1 cellular context compared by ENCODE assay signal in the genomic region with DNA sequence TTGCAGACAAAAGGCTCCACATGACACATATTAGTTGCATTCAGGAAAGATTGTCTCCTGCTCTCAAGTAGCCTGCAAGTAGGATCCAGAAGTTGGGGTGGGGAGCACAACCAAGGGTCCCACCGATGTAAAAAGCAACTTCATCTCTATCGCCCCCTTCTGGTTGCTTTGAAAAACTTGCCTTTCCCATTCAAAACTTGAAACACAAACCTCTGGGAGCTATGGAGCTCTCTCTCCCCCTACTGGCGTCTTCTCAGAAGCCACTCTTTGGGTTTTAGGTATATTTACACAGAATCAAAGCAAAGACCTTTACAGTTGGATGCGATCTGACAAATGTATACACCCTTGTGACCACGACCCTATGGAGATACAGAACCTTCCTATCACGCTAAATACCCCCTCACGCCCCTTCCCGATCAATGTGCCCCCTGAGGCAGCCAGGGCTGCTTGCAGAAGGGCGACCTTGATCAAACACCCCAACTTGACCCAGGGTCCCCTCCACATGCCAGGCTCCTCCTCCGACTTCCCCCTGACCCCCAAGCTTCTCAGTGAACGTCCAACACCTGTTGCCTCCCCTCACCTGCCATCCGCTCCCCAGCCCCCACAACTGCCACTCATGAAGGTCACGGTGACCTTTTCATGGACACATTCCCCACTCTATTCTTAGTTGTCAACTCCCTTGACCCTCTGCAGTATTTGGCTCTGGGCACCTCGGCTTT.
A peak's percentile ranks its signal among the peaks of the same experiment; 100 is the strongest.
TF ChIP-seq lines count a peak whose summit lies in the region.

No MANE protein-coding gene starts in this region.

TF ChIP-seq in HepG2, 621 proteins besides CTCF, POLR2A, EP300 and RAD21 (continued from another document and continues in another):
- TF ChIP-seq SRF (IDR thresholded peaks at IDR 0.05; ENCODE audit: low read depth, low read length) (no peak), MLLT10 (CRISPR knock-in tag; IDR thresholded peaks at IDR 0.05) (no peak), NAIF1 (CRISPR knock-in tag; IDR thresholded peaks at IDR 0.05; ENCODE audit: borderline replicate concordance) (no peak), ZBTB42 (CRISPR knock-in tag; IDR thresholded peaks at IDR 0.05) (no peak), THAP11 (CRISPR knock-in tag; IDR thresholded peaks at IDR 0.05) (peak; percentile 55), PHF21A (CRISPR knock-in tag; IDR thresholded peaks at IDR 0.05) (peak; percentile 31; the same call in 1 of the 2 replicates), MXI1 (IDR thresholded peaks at IDR 0.05; ENCODE audit: borderline replicate concordance, low read depth, low read length) (0 out of 3 replicates have a peak, but pooled peaks have one; percentile 31), ZBTB8A (CRISPR knock-in tag; IDR thresholded peaks at IDR 0.05; ENCODE audit: borderline replicate concordance, low read depth) (no peak), SIX1 (CRISPR knock-in tag; IDR thresholded peaks at IDR 0.05; ENCODE audit: borderline replicate concordance) (no peak), ZNF614 (CRISPR knock-in tag; IDR thresholded peaks at IDR 0.05; ENCODE audit: borderline replicate concordance) (no peak), SRSF9 (IDR thresholded peaks at IDR 0.05; ENCODE audit: borderline replicate concordance, insufficient read depth, low read depth, low read length, poor library complexity, severe bottlenecking) (no peak), ZFP1 (CRISPR knock-in tag; IDR thresholded peaks at IDR 0.05) (no peak), ZNF878 (CRISPR knock-in tag; IDR thresholded peaks at IDR 0.05) (no peak), ZNF549 (CRISPR knock-in tag; IDR thresholded peaks at IDR 0.05) (no peak), ZNF292 (CRISPR knock-in tag; IDR thresholded peaks at IDR 0.05; ENCODE audit: borderline replicate concordance, low read depth) (no peak), SMARCE1 (IDR thresholded peaks at IDR 0.05; ENCODE audit: borderline replicate concordance) (no peak), PAX8 (CRISPR knock-in tag; IDR thresholded peaks at IDR 0.05; ENCODE audit: borderline replicate concordance) (no peak), ZKSCAN1 (IDR thresholded peaks at IDR 0.05; ENCODE audit: low read length) (no peak), GATAD1 (CRISPR knock-in tag; IDR thresholded peaks at IDR 0.05) (no peak), RFX1 (IDR thresholded peaks at IDR 0.05) (no peak), U2AF1 (optimal IDR thresholded peaks at IDR 0.05; ENCODE audit: low read depth, low read length) (no peak), ZSCAN22 (CRISPR knock-in tag; IDR thresholded peaks at IDR 0.05) (no peak), MTF1 (CRISPR knock-in tag; IDR thresholded peaks at IDR 0.05) (no peak), MED1 (CRISPR knock-in tag; IDR thresholded peaks at IDR 0.05) (0 out of 2 replicates have a peak, but pooled peaks have one; percentile 31), CEBPB (IDR thresholded peaks at IDR 0.05; ENCODE audit: borderline replicate concordance, low read depth, low read length) (no peak), CCAR2 (optimal IDR thresholded peaks at IDR 0.05; ENCODE audit: low read depth, low read length) (no peak), ZBTB7A (CRISPR knock-in tag; IDR thresholded peaks at IDR 0.05) (no peak)
- TF ChIP-seq, protein P1, sequence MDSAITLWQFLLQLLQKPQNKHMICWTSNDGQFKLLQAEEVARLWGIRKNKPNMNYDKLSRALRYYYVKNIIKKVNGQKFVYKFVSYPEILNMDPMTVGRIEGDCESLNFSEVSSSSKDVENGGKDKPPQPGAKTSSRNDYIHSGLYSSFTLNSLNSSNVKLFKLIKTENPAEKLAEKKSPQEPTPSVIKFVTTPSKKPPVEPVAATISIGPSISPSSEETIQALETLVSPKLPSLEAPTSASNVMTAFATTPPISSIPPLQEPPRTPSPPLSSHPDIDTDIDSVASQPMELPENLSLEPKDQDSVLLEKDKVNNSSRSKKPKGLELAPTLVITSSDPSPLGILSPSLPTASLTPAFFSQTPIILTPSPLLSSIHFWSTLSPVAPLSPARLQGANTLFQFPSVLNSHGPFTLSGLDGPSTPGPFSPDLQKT (CRISPR knock-in tag; IDR thresholded peaks at IDR 0.05; ENCODE audit: borderline replicate concordance): no peak
- TF ChIP-seq, protein P2, sequence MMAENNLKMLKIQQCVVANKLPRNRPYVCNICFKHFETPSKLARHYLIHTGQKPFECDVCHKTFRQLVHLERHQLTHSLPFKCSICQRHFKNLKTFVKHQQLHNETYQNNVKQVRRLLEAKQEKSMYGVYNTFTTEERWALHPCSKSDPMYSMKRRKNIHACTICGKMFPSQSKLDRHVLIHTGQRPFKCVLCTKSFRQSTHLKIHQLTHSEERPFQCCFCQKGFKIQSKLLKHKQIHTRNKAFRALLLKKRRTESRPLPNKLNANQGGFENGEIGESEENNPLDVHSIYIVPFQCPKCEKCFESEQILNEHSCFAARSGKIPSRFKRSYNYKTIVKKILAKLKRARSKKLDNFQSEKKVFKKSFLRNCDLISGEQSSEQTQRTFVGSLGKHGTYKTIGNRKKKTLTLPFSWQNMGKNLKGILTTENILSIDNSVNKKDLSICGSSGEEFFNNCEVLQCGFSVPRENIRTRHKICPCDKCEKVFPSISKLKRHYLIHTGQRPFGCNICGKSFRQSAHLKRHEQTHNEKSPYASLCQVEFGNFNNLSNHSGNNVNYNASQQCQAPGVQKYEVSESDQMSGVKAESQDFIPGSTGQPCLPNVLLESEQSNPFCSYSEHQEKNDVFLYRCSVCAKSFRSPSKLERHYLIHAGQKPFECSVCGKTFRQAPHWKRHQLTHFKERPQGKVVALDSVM (CRISPR knock-in tag; IDR thresholded peaks at IDR 0.05): no peak
- TF ChIP-seq, protein P3, sequence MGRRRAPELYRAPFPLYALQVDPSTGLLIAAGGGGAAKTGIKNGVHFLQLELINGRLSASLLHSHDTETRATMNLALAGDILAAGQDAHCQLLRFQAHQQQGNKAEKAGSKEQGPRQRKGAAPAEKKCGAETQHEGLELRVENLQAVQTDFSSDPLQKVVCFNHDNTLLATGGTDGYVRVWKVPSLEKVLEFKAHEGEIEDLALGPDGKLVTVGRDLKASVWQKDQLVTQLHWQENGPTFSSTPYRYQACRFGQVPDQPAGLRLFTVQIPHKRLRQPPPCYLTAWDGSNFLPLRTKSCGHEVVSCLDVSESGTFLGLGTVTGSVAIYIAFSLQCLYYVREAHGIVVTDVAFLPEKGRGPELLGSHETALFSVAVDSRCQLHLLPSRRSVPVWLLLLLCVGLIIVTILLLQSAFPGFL (CRISPR knock-in tag; IDR thresholded peaks at IDR 0.05): no peak
- TF ChIP-seq, protein P4, sequence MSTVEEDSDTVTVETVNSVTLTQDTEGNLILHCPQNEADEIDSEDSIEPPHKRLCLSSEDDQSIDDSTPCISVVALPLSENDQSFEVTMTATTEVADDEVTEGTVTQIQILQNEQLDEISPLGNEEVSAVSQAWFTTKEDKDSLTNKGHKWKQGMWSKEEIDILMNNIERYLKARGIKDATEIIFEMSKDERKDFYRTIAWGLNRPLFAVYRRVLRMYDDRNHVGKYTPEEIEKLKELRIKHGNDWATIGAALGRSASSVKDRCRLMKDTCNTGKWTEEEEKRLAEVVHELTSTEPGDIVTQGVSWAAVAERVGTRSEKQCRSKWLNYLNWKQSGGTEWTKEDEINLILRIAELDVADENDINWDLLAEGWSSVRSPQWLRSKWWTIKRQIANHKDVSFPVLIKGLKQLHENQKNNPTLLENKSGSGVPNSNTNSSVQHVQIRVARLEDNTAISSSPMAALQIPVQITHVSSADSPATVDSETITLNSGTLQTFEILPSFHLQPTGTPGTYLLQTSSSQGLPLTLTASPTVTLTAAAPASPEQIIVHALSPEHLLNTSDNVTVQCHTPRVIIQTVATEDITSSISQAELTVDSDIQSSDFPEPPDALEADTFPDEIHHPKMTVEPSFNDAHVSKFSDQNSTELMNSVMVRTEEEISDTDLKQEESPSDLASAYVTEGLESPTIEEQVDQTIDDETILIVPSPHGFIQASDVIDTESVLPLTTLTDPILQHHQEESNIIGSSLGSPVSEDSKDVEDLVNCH (CRISPR knock-in tag; IDR thresholded peaks at IDR 0.05): no peak
- TF ChIP-seq, protein P5, sequence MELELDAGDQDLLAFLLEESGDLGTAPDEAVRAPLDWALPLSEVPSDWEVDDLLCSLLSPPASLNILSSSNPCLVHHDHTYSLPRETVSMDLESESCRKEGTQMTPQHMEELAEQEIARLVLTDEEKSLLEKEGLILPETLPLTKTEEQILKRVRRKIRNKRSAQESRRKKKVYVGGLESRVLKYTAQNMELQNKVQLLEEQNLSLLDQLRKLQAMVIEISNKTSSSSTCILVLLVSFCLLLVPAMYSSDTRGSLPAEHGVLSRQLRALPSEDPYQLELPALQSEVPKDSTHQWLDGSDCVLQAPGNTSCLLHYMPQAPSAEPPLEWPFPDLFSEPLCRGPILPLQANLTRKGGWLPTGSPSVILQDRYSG (CRISPR knock-in tag; IDR thresholded peaks at IDR 0.05): no peak
- TF ChIP-seq, protein P6, sequence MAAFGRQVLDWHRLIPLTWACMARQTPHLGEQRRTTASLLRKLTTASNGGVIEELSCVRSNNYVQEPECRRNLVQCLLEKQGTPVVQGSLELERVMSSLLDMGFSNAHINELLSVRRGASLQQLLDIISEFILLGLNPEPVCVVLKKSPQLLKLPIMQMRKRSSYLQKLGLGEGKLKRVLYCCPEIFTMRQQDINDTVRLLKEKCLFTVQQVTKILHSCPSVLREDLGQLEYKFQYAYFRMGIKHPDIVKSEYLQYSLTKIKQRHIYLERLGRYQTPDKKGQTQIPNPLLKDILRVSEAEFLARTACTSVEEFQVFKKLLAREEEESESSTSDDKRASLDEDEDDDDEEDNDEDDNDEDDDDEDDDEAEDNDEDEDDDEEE (CRISPR knock-in tag; IDR thresholded peaks at IDR 0.05): no peak
- TF ChIP-seq, protein P7, sequence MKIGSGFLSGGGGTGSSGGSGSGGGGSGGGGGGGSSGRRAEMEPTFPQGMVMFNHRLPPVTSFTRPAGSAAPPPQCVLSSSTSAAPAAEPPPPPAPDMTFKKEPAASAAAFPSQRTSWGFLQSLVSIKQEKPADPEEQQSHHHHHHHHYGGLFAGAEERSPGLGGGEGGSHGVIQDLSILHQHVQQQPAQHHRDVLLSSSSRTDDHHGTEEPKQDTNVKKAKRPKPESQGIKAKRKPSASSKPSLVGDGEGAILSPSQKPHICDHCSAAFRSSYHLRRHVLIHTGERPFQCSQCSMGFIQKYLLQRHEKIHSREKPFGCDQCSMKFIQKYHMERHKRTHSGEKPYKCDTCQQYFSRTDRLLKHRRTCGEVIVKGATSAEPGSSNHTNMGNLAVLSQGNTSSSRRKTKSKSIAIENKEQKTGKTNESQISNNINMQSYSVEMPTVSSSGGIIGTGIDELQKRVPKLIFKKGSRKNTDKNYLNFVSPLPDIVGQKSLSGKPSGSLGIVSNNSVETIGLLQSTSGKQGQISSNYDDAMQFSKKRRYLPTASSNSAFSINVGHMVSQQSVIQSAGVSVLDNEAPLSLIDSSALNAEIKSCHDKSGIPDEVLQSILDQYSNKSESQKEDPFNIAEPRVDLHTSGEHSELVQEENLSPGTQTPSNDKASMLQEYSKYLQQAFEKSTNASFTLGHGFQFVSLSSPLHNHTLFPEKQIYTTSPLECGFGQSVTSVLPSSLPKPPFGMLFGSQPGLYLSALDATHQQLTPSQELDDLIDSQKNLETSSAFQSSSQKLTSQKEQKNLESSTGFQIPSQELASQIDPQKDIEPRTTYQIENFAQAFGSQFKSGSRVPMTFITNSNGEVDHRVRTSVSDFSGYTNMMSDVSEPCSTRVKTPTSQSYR (CRISPR knock-in tag; IDR thresholded peaks at IDR 0.05; ENCODE audit: borderline replicate concordance): no peak
- TF ChIP-seq, protein P8, sequence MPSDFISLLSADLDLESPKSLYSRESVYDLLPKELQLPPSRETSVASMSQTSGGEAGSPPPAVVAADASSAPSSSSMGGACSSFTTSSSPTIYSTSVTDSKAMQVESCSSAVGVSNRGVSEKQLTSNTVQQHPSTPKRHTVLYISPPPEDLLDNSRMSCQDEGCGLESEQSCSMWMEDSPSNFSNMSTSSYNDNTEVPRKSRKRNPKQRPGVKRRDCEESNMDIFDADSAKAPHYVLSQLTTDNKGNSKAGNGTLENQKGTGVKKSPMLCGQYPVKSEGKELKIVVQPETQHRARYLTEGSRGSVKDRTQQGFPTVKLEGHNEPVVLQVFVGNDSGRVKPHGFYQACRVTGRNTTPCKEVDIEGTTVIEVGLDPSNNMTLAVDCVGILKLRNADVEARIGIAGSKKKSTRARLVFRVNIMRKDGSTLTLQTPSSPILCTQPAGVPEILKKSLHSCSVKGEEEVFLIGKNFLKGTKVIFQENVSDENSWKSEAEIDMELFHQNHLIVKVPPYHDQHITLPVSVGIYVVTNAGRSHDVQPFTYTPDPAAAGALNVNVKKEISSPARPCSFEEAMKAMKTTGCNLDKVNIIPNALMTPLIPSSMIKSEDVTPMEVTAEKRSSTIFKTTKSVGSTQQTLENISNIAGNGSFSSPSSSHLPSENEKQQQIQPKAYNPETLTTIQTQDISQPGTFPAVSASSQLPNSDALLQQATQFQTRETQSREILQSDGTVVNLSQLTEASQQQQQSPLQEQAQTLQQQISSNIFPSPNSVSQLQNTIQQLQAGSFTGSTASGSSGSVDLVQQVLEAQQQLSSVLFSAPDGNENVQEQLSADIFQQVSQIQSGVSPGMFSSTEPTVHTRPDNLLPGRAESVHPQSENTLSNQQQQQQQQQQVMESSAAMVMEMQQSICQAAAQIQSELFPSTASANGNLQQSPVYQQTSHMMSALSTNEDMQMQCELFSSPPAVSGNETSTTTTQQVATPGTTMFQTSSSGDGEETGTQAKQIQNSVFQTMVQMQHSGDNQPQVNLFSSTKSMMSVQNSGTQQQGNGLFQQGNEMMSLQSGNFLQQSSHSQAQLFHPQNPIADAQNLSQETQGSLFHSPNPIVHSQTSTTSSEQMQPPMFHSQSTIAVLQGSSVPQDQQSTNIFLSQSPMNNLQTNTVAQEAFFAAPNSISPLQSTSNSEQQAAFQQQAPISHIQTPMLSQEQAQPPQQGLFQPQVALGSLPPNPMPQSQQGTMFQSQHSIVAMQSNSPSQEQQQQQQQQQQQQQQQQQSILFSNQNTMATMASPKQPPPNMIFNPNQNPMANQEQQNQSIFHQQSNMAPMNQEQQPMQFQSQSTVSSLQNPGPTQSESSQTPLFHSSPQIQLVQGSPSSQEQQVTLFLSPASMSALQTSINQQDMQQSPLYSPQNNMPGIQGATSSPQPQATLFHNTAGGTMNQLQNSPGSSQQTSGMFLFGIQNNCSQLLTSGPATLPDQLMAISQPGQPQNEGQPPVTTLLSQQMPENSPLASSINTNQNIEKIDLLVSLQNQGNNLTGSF (CRISPR knock-in tag; IDR thresholded peaks at IDR 0.05): no peak
- TF ChIP-seq, protein P9, sequence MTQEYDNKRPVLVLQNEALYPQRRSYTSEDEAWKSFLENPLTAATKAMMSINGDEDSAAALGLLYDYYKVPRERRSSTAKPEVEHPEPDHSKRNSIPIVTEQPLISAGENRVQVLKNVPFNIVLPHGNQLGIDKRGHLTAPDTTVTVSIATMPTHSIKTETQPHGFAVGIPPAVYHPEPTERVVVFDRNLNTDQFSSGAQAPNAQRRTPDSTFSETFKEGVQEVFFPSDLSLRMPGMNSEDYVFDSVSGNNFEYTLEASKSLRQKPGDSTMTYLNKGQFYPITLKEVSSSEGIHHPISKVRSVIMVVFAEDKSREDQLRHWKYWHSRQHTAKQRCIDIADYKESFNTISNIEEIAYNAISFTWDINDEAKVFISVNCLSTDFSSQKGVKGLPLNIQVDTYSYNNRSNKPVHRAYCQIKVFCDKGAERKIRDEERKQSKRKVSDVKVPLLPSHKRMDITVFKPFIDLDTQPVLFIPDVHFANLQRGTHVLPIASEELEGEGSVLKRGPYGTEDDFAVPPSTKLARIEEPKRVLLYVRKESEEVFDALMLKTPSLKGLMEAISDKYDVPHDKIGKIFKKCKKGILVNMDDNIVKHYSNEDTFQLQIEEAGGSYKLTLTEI (CRISPR knock-in tag; conservative IDR thresholded peaks at IDR 0.05): no peak
- TF ChIP-seq, protein P10, sequence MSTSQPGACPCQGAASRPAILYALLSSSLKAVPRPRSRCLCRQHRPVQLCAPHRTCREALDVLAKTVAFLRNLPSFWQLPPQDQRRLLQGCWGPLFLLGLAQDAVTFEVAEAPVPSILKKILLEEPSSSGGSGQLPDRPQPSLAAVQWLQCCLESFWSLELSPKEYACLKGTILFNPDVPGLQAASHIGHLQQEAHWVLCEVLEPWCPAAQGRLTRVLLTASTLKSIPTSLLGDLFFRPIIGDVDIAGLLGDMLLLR (CRISPR knock-in tag; IDR thresholded peaks at IDR 0.05): no peak
